Comparison of ENCODE assay signal across 8 cellular contexts in the genomic region with DNA sequence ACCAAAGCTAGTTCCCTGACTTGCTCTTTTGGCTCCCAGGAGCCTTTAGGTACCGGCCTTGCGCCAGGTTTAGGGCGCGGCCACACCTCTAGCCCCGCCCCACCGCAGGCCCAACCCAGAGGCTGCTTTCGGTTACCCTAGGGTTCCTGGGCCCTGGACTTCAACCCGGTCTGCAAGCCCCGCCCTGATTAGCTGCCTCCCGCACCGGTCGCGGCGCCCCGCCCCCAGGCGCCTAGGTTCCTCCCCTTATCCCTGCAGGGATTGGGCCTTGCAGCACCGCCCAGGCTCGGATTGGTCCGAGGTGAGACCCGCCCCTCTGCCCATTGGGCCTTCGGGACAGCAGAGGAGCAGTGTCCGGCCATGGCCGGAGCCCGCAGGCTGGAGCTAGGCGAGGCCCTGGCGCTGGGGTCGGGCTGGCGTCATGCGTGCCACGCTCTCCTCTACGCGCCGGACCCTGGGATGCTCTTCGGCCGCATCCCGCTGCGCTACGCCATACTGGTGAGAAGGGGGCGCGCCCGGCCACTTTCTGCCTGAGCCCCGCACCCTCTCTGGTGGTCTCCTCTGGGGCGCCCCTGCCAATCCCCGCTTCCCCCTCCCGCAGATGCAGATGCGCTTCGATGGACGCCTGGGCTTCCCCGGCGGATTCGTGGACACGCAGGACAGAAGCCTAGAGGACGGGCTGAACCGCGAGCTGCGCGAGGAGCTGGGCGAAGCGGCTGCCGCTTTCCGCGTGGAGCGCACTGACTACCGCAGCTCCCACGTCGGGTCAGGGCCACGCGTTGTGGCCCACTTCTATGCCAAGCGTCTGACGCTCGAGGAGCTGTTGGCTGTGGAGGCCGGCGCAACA. TPM values are rescaled to one million over a fixed set of nuclear protein-coding genes. Genes with fewer than 3 reads are reported as not detected.
DNase-seq lines count a peak whose midpoint lies in the region; TF ChIP-seq lines count a peak whose summit lies in the region.

A gene (plus strand): TSS at position 330 of the 847 bp plus-strand sequence. CDS start 31 bp downstream, at position 361.

- peak within 1 kb of the TSS; percentile 91 for H3K27ac Mint-ChIP-seq in activated naive CD8-positive, alpha-beta T cell

- H3K9me3 Mint-ChIP-seq in activated naive CD8-positive, alpha-beta T cell (ENCODE audit: low read depth): no peaks in the 10 kb centered on the region

- peaks cover 20% of the 10 kb centered on the region for H3K36me3 Mint-ChIP-seq in activated naive CD8-positive, alpha-beta T cell

- H3K4me3 ChIP-seq in NB4 (ENCODE audit: low read depth, low read length): peak within 1 kb of the TSS; percentile 67

- peaks cover 23% of the 10 kb centered on the region for H3K4me1 Mint-ChIP-seq in activated naive CD8-positive, alpha-beta T cell (ENCODE audit: low read depth)

- H3K4me3 Mint-ChIP-seq in activated naive CD8-positive, alpha-beta T cell: peak within 1 kb of the TSS; percentile 95

- CTCF ChIA-PET in HEK293T (lab: Yijun Ruan, JAX): interaction anchor here (0.6 kb wide), 1 partner anchor 46 kb away, joined by 3 read pairs; no protein-coding TSS in a partner anchor

- POLR2A ChIA-PET in HEK293T (lab: Yijun Ruan, JAX): interaction anchor here (0.6 to 1.9 kb wide), 13 partner anchors 9 to 488 kb away, joined by 3 to 9 read pairs (median 3); a partner anchor contains a TSS

- peak; percentile 95 for DNase-seq in GM04503 (ENCODE audit: low read depth)
- peak; percentile 97 for DNase-seq in HEK293T (ENCODE audit: extremely low spot score)
- peak; percentile 94 for DNase-seq in NB4 (ENCODE audit: low read depth)
- peak; percentile 96 for DNase-seq in SKM-1 (lab: John Stamatoyannopoulos, UW; ENCODE audit: unreplicated experiment)
- DNase-seq in glomerular endothelial cell (ENCODE audit: extremely low read depth, low read depth, low spot score): peak; percentile 76
- peak; percentile 87 to 99 (median 97) for DNase-seq in nucleus accumbens (lab: John Stamatoyannopoulos, UW)
- DNase-seq in superior temporal gyrus (ENCODE audit: extremely low spot score): peak; percentile 98

- no peaks in the 10 kb centered on the region for H3K27me3 Mint-ChIP-seq in activated naive CD8-positive, alpha-beta T cell

- TF ChIP-seq CTCF in NB4 (IDR thresholded peaks at IDR 0.05; ENCODE audit: low read depth, low read length): no peak

- no peak for TF ChIP-seq POLR2A in NB4 (IDR thresholded peaks at IDR 0.05; ENCODE audit: extremely low read depth, insufficient read length)

TF ChIP-seq in HEK293T, 16 proteins besides CTCF, POLR2A, EP300 and RAD21:
- TF ChIP-seq TARDBP (IDR thresholded peaks at IDR 0.05) (no peak), FOXM1 (IDR thresholded peaks at IDR 0.05; ENCODE audit: borderline replicate concordance) (no peak), LEF1 (IDR thresholded peaks at IDR 0.05; ENCODE audit: borderline replicate concordance) (no peak), CTBP1 (IDR thresholded peaks at IDR 0.05; ENCODE audit: borderline replicate concordance) (no peak), FOXA1 (IDR thresholded peaks at IDR 0.05) (no peak), HDGF (IDR thresholded peaks at IDR 0.05; ENCODE audit: borderline replicate concordance) (0 out of 2 replicates have a peak, but pooled peaks have one; percentile 48), SUZ12 (IDR thresholded peaks at IDR 0.05) (no peak), ZNF384 (IDR thresholded peaks at IDR 0.05) (no peak), NFRKB (IDR thresholded peaks at IDR 0.05) (no peak), L3MBTL2 (conservative IDR thresholded peaks at IDR 0.05) (peak; percentile 80), BHLHE40 (IDR thresholded peaks at IDR 0.05; ENCODE audit: borderline replicate concordance) (no peak)

RNA-seq across cellular contexts. Expression of the gene that starts here (rescaled TPM):
- 12.3 and 17.7 TPM in 2 replicates for total RNA-seq in glomerular endothelial cell

Comparison
In these comparisons a context has a peak if more than half of its experiments do, and no peak if none do; other contexts are left out.
1. Peak in every context shown above with its lines: DNase-seq and H3K4me3 ChIP-seq.